In the genomic region with DNA sequence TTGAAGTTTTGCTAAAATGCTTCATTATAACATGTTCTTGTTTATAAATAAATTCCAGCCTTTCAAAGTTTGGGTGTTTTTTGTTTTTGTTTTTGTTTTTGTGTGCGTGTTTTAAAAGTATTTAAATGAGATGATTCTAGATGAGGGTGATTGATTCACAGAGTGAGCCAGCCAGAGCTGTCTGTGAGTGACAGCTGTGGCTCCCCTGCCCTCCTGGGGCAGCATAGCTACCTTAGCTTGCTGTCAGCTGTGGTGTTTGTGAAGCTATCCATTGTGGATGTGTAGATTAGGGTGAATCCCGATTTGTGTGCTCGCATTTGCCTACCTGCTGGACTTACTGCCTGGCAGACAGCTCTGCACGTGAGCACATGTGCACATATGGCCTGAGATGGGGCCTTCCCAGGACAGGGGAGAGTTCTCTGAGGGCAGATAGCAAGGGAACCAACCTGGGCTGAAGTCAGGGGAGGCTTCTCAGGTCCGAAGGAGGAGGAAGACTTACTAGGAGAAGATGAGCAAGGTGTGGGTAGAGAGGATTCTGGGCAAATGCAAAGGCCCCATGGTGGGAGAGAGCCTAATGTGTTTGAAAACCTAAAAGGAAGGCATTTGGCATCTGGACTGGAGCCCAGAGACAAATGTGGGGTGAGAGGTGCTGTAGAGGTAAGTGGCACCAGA, we compare ENCODE assay signal across 25 cellular contexts.
DNase-seq lines count a peak whose midpoint lies in the region; ATAC-seq and TF ChIP-seq lines count a peak whose summit lies in the region.
"Had no signal": no experiment of that assay in that cellular context is flagged by ENCODE, and none has a peak within 500 bp of the region (broad histone marks: within the 10 kb centered on the region; RNA-seq: fewer than 3 reads in every experiment).

No MANE protein-coding gene starts in this region.

- peak; percentile 33 for DNase-seq in activated CD8-positive, alpha-beta memory T cell treated with anti-CD3 and anti-CD28 coated beads for 24 hours
- no peak for DNase-seq in activated CD8-positive, alpha-beta memory T cell treated with anti-CD3 and anti-CD28 coated beads, Interleukin-2, amount 10 ng/mL, durations not matched to agents 7 days and 5 days
- DNase-seq in WTC11 (ENCODE audit: low spot score) (no peak), islet precursor cell (peak; percentile 49), uterus (no peak), D341Med (ENCODE audit: low spot score) (no peak), HT-29 (ENCODE audit: low spot score) (no peak)
- DNase-seq: ACHN; activated CD4-positive, alpha-beta T cell treated with anti-CD3 and anti-CD28 coated beads, Interleukin-2, amount 50 U/mL, for 1 hour; activated gamma-delta T cell; NCI-H1105 treated with DMSO at 0.1 percent for 48 hours; posterior cingulate gyrus; SIG-M5; stimulated activated CD4-positive, alpha-beta T cell treated with anti-CD3 and anti-CD28 coated beads, Interleukin-15, amount 100 ng/mL, for 24 hours; stimulated activated CD8-positive, alpha-beta memory T cell treated with anti-CD3 and anti-CD28 coated beads, Interleukin-4, amount 100 ng/mL, for 48 hours; transverse colon had no signal

- no peaks in the 10 kb centered on the region for H3K36me3 ChIP-seq in uterus
- H3K36me3 ChIP-seq: adrenal gland, breast epithelium, transverse colon had no signal

- H3K9me3 ChIP-seq in uterus: no peaks in the 10 kb centered on the region
- H3K9me3 ChIP-seq: adrenal gland; BLaER1 treated with 17β-estradiol and CSF1 and Interleukin-3, amounts not matched to agents 10 nM and 100 nM; breast epithelium; transverse colon had no signal

- no peaks in the 10 kb centered on the region for H3K36me3 Mint-ChIP-seq in activated CD8-positive, alpha-beta memory T cell treated with anti-CD3 and anti-CD28 coated beads, Interleukin-2, amount 10 ng/mL, durations not matched to agents 7 days and 5 days
- H3K36me3 Mint-ChIP-seq in WTC11: no peaks in the 10 kb centered on the region
- H3K36me3 Mint-ChIP-seq: natural killer cell treated with Interleukin-12 subunit alpha and Interleukin-12 subunit beta and Interleukin-15 and Interleukin-18, amount 100 ng/mL, for 72 hours had no signal

- peaks cover 16 to 30% of the 10 kb centered on the region in 2 donors for H3K4me1 ChIP-seq in uterus
- H3K4me1 ChIP-seq: BLaER1 treated with 17β-estradiol and CSF1 and Interleukin-3, amounts not matched to agents 10 nM and 100 nM had no signal

- no peaks in the 10 kb centered on the region for H3K9me3 Mint-ChIP-seq in activated CD8-positive, alpha-beta memory T cell treated with anti-CD3 and anti-CD28 coated beads, Interleukin-2, amount 10 ng/mL, durations not matched to agents 7 days and 5 days (ENCODE audit: low read depth)
- no peaks in the 10 kb centered on the region for H3K9me3 Mint-ChIP-seq in WTC11
- H3K9me3 Mint-ChIP-seq: dendritic cell treated with granulocyte-macrophage colony-stimulating factor and Interleukin-4, amounts not matched to agents 40 ng/mL and 50 ng/mL, for 4 days; memory B cell; natural killer cell treated with Interleukin-12 subunit alpha and Interleukin-12 subunit beta and Interleukin-15 and Interleukin-18, amount 100 ng/mL, for 72 hours; T-helper 1 cell treated with Interleukin-12 subunit alpha and Interleukin-12 subunit beta and Interleukin-4 antibody, amounts not matched to agents 30 μg/mL and 1 μg/mL, for 36 hours had no signal

- intact Hi-C loops in uterus (cut with DNase I; ENCODE audit: low total_unique reads): no loop called here

- no peak overlapping the region for H3K4me3 ChIP-seq in uterus
- H3K4me3 ChIP-seq: adrenal gland; BLaER1 treated with 17β-estradiol and CSF1 and Interleukin-3, amounts not matched to agents 10 nM and 100 nM; breast epithelium; transverse colon had no signal

- no peaks in the 10 kb centered on the region for H3K27me3 Mint-ChIP-seq in activated CD8-positive, alpha-beta memory T cell treated with anti-CD3 and anti-CD28 coated beads, Interleukin-2, amount 10 ng/mL, durations not matched to agents 7 days and 5 days
- peaks cover 43% of the 10 kb centered on the region for H3K27me3 Mint-ChIP-seq in WTC11 (ENCODE audit: low read depth)
- H3K27me3 Mint-ChIP-seq: dendritic cell treated with granulocyte-macrophage colony-stimulating factor and Interleukin-4, amounts not matched to agents 40 ng/mL and 50 ng/mL, for 4 days; memory B cell; natural killer cell treated with Interleukin-12 subunit alpha and Interleukin-12 subunit beta and Interleukin-15 and Interleukin-18, amount 100 ng/mL, for 72 hours had no signal

- ATAC-seq in activated CD8-positive, alpha-beta memory T cell treated with anti-CD3 and anti-CD28 coated beads, Interleukin-2, amount 10 ng/mL, durations not matched to agents 7 days and 5 days: no peak
- ATAC-seq in WTC11 (no peak), GM19455 (IDR thresholded peaks at IDR 0.05; ENCODE audit: unreplicated experiment) (no peak)
- ATAC-seq: sciatic nerve had no signal

- POLR2A ChIA-PET in WTC11 (lab: Charles Lee): interaction anchor here (0.5 kb wide), 1 partner anchor 42 kb away, joined by 3 read pairs; no protein-coding TSS in a partner anchor

- TF ChIP-seq CTCF in WTC11 (IDR thresholded peaks at IDR 0.05) (no peak), uterus (IDR thresholded peaks at IDR 0.05) (no peak)

- TF ChIP-seq POLR2A in uterus (IDR thresholded peaks at IDR 0.05): no peak

- H3K27me3 ChIP-seq in uterus: no peaks in the 10 kb centered on the region
- H3K27me3 ChIP-seq: adrenal gland; BLaER1 treated with 17β-estradiol and CSF1 and Interleukin-3, amounts not matched to agents 10 nM and 100 nM; breast epithelium; transverse colon had no signal

- CTCF ChIA-PET in activated CD8-positive, alpha-beta memory T cell treated with anti-CD3 and anti-CD28 coated beads, Interleukin-2, amount 10 ng/mL, durations not matched to agents 7 days and 5 days (lab: Charles Lee): no interaction called here
- CTCF ChIA-PET in WTC11 (lab: Charles Lee): interaction anchor here (1.4 to 8.4 kb wide), 2 partner anchors 7 to 44 kb away, joined by 4 to 60 read pairs; no protein-coding TSS in a partner anchor

- H3K27ac Mint-ChIP-seq in activated CD8-positive, alpha-beta memory T cell treated with anti-CD3 and anti-CD28 coated beads, Interleukin-2, amount 10 ng/mL, durations not matched to agents 7 days and 5 days: no peak overlapping the region
- no peak overlapping the region for H3K27ac Mint-ChIP-seq in WTC11
- H3K27ac Mint-ChIP-seq: dendritic cell treated with granulocyte-macrophage colony-stimulating factor and Interleukin-4, amounts not matched to agents 40 ng/mL and 50 ng/mL, for 4 days; memory B cell; natural killer cell treated with Interleukin-12 subunit alpha and Interleukin-12 subunit beta and Interleukin-15 and Interleukin-18, amount 100 ng/mL, for 72 hours; T-helper 1 cell treated with Interleukin-12 subunit alpha and Interleukin-12 subunit beta and Interleukin-4 antibody, amounts not matched to agents 30 μg/mL and 1 μg/mL, for 36 hours had no signal

- no peak overlapping the region for H3K4me3 Mint-ChIP-seq in activated CD8-positive, alpha-beta memory T cell treated with anti-CD3 and anti-CD28 coated beads, Interleukin-2, amount 10 ng/mL, durations not matched to agents 7 days and 5 days
- H3K4me3 Mint-ChIP-seq in WTC11: no peak overlapping the region
- H3K4me3 Mint-ChIP-seq: dendritic cell treated with granulocyte-macrophage colony-stimulating factor and Interleukin-4, amounts not matched to agents 40 ng/mL and 50 ng/mL, for 4 days; memory B cell; natural killer cell treated with Interleukin-12 subunit alpha and Interleukin-12 subunit beta and Interleukin-15 and Interleukin-18, amount 100 ng/mL, for 72 hours; T-helper 1 cell treated with Interleukin-12 subunit alpha and Interleukin-12 subunit beta and Interleukin-4 antibody, amounts not matched to agents 30 μg/mL and 1 μg/mL, for 36 hours had no signal

- peak overlapping the region; percentile 33 to 82 for H3K27ac ChIP-seq in uterus
- H3K27ac ChIP-seq: adrenal gland; BLaER1 treated with 17β-estradiol and CSF1 and Interleukin-3, amounts not matched to agents 10 nM and 100 nM; transverse colon had no signal

- H3K4me1 Mint-ChIP-seq in activated CD8-positive, alpha-beta memory T cell treated with anti-CD3 and anti-CD28 coated beads, Interleukin-2, amount 10 ng/mL, durations not matched to agents 7 days and 5 days: peaks cover 5% of the 10 kb centered on the region
- H3K4me1 Mint-ChIP-seq in WTC11: peaks cover 89% of the 10 kb centered on the region
- H3K4me1 Mint-ChIP-seq: memory B cell had no signal

TF ChIP-seq in WTC11, 78 proteins besides CTCF, POLR2A, EP300 and RAD21:
- TF ChIP-seq CREM (CRISPR knock-in tag; IDR thresholded peaks at IDR 0.05) (no peak), ESRRA (CRISPR knock-in tag; IDR thresholded peaks at IDR 0.05; ENCODE audit: borderline replicate concordance) (no peak)
- TF ChIP-seq, protein P1, sequence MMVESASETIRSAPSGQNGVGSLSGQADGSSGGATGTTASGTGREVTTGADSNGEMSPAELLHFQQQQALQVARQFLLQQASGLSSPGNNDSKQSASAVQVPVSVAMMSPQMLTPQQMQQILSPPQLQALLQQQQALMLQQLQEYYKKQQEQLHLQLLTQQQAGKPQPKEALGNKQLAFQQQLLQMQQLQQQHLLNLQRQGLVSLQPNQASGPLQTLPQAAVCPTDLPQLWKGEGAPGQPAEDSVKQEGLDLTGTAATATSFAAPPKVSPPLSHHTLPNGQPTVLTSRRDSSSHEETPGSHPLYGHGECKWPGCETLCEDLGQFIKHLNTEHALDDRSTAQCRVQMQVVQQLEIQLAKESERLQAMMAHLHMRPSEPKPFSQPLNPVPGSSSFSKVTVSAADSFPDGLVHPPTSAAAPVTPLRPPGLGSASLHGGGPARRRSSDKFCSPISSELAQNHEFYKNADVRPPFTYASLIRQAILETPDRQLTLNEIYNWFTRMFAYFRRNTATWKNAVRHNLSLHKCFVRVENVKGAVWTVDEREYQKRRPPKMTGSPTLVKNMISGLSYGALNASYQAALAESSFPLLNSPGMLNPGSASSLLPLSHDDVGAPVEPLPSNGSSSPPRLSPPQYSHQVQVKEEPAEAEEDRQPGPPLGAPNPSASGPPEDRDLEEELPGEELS (CRISPR knock-in tag; IDR thresholded peaks at IDR 0.05): 0 out of 2 replicates have a peak, but pooled peaks have one; percentile 26
- TF ChIP-seq, protein P2, sequence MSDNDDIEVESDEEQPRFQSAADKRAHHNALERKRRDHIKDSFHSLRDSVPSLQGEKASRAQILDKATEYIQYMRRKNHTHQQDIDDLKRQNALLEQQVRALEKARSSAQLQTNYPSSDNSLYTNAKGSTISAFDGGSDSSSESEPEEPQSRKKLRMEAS (CRISPR knock-in tag; IDR thresholded peaks at IDR 0.05): no peak
- TF ChIP-seq, protein P3, sequence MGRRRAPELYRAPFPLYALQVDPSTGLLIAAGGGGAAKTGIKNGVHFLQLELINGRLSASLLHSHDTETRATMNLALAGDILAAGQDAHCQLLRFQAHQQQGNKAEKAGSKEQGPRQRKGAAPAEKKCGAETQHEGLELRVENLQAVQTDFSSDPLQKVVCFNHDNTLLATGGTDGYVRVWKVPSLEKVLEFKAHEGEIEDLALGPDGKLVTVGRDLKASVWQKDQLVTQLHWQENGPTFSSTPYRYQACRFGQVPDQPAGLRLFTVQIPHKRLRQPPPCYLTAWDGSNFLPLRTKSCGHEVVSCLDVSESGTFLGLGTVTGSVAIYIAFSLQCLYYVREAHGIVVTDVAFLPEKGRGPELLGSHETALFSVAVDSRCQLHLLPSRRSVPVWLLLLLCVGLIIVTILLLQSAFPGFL (CRISPR knock-in tag; IDR thresholded peaks at IDR 0.05; ENCODE audit: borderline replicate concordance): no peak
TF ChIP-seq in WTC11: peak in this region for 1.

Comparison
In these comparisons a context has a peak if more than half of its experiments do, and no peak if none do; other contexts are left out.
1. DNase-seq: peak in activated CD8-positive, alpha-beta memory T cell treated with anti-CD3 and anti-CD28 coated beads for 24 hours (single experiment) and islet precursor cell (single experiment); none in activated CD8-positive, alpha-beta memory T cell treated with anti-CD3 and anti-CD28 coated beads, Interleukin-2, amount 10 ng/mL, durations not matched to agents 7 days and 5 days (single experiment), WTC11 (single experiment), uterus (0 of 2), D341Med (single experiment) and HT-29 (single experiment).